In the genomic region with DNA sequence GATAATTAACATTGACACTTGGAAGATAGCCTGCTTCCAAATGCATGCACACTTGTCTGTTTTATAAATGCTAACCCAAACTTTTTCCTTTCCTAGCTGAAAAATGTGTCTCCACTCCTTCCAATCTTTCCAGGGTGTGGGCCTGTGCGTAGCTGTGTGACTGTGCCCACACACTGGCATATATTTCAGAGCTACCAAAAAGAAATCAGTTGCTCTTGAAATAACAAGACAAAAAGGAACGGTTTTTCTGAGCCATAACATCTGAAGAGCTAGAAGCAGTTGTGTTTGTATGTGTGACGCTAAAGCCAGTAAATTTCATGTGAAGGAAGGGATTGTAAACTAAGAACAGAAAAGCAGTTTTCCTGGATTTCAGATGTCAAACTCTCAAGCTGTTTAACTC, we compare ENCODE assay signal across 12 cellular contexts.
DNase-seq lines count a peak whose midpoint lies in the region; ATAC-seq and TF ChIP-seq lines count a peak whose summit lies in the region.
"Had no signal": no experiment of that assay in that cellular context is flagged by ENCODE, and none has a peak within 500 bp of the region (broad histone marks: within the 10 kb centered on the region; RNA-seq: fewer than 3 reads in every experiment).

No MANE protein-coding gene starts in this region.

- ATAC-seq in left lung (no peak), GM18858 (IDR thresholded peaks at IDR 0.05; ENCODE audit: unreplicated experiment) (no peak), GM21723 (IDR thresholded peaks at IDR 0.05; ENCODE audit: unreplicated experiment) (no peak)

- WGBS in GM23248 (ENCODE audit: low coverage in 1 of 2, low lambda C conversion rate in 2 of 2, missing lambda C conversion rate in 2 of 2), 2 experiments, result 2 to 7% methylated on average over 3 of the region's 3 CpGs
- 58 to 81% (median 76%) methylated on average over 3 of the region's 3 CpGs for WGBS in adrenal gland, 4 donors
- WGBS in smooth muscle cell (ENCODE audit: low lambda C conversion rate), result 22% methylated on average over 3 of the region's 3 CpGs

- H3K4me1 ChIP-seq in GM23248 (ENCODE audit: insufficient read depth), result peaks cover 69% of the 10 kb centered on the region
- peaks cover 0 to 82% of the 10 kb centered on the region in 2 donors for H3K4me1 ChIP-seq in adrenal gland (replicated peaks in 1 of 2)
- peaks cover 36 to 96% of the 10 kb centered on the region in 2 donors for H3K4me1 ChIP-seq in left lung
- H3K4me1 ChIP-seq in smooth muscle cell (ENCODE audit: low read depth), result peaks cover 7% of the 10 kb centered on the region

- no peak for TF ChIP-seq POLR2A in adrenal gland (IDR thresholded peaks at IDR 0.05)

- H3F3A ChIP-seq in GM23248 (ENCODE audit: insufficient read depth) (peaks cover 51% of the 10 kb centered on the region), smooth muscle cell (ENCODE audit: low read depth) (peaks cover 12% of the 10 kb centered on the region)

- H3K79me2 ChIP-seq in GM23248 (ENCODE audit: insufficient read depth) (peaks cover 82% of the 10 kb centered on the region), smooth muscle cell (ENCODE audit: low read depth) (peaks cover 43% of the 10 kb centered on the region)

- H3K27ac ChIP-seq in GM23248 (peak overlapping the region; percentile 71), adrenal gland (peak overlapping the region in 3 of 5 donors; percentile 4 to 69 (median 68)), left lung (peak overlapping the region; percentile 3 to 49), smooth muscle cell (ENCODE audit: low read depth) (peak overlapping the region; percentile 92)
- H3K27ac ChIP-seq: C4-2B had no signal

- peak overlapping the region; percentile 68 for H3K4me2 ChIP-seq in GM23248 (ENCODE audit: unreplicated experiment)
- peak overlapping the region; percentile 62 for H3K4me2 ChIP-seq in smooth muscle cell

- H3K9ac ChIP-seq in GM23248 (peak overlapping the region; percentile 43), smooth muscle cell (ENCODE audit: low read depth) (peak overlapping the region; percentile 62)

- in situ Hi-C loops in GM23248 (cut with MboI), result no loop called here

- no peaks in the 10 kb centered on the region for H3K9me2 ChIP-seq in GM23248 (ENCODE audit: insufficient read depth)

- H4K20me1 ChIP-seq in GM23248 (ENCODE audit: insufficient read depth) (no peaks in the 10 kb centered on the region), smooth muscle cell (ENCODE audit: low read depth) (peaks cover 82% of the 10 kb centered on the region)

- no peaks in the 10 kb centered on the region for H3K9me3 ChIP-seq in GM23248 (ENCODE audit: low read depth)
- H3K9me3 ChIP-seq in adrenal gland (replicated peaks in 1 of 3), result no peaks in the 10 kb centered on the region
- H3K9me3 ChIP-seq in left lung, result no peaks in the 10 kb centered on the region
- H3K9me3 ChIP-seq in smooth muscle cell (replicated peaks; ENCODE audit: low read depth), result no peaks in the 10 kb centered on the region

- no peak for TF ChIP-seq CTCF in adrenal gland (IDR thresholded peaks at IDR 0.05)
- TF ChIP-seq CTCF in left lung (IDR thresholded peaks at IDR 0.05), result no peak
- no peak for TF ChIP-seq CTCF in smooth muscle cell (IDR thresholded peaks at IDR 0.05; ENCODE audit: borderline replicate concordance, insufficient read depth, poor library complexity, severe bottlenecking)

- peak; percentile 63 for DNase-seq in GM23248
- no peak for DNase-seq in adrenal gland
- no peak for DNase-seq in left lung
- no peak for DNase-seq in smooth muscle cell (lab: John Stamatoyannopoulos, UW; ENCODE audit: unreplicated experiment)
- no peak for DNase-seq in stimulated activated naive CD4-positive, alpha-beta T cell treated with Interleukin-2 at 50 U/mL for 16 hours (lab: John Stamatoyannopoulos, UW)
- no peak for DNase-seq in activated CD4-positive, alpha-beta T cell treated with anti-CD3 and anti-CD28 coated beads, Interleukin-2, amount 50 U/mL, for 48 hours
- DNase-seq: activated CD4-positive, alpha-beta T cell treated with anti-CD3 and anti-CD28 coated beads, Interleukin-2, amount 50 U/mL, for 1 hour; KBM-7; NCI-H1694 treated with DMSO at 0.1 percent for 48 hours had no signal

- H3K4me3 ChIP-seq in GM23248, result peak overlapping the region; percentile 53
- no peak overlapping the region for H3K4me3 ChIP-seq in adrenal gland
- H3K4me3 ChIP-seq in left lung, result no peak overlapping the region
- no peak overlapping the region for H3K4me3 ChIP-seq in smooth muscle cell

- H2AFZ ChIP-seq in GM23248, result no peak overlapping the region
- H2AFZ ChIP-seq in smooth muscle cell (ENCODE audit: low read depth), result no peak overlapping the region

- intact Hi-C loops in adrenal gland (cut with DNase I), result no loop called here
- intact Hi-C loops in left lung (cut with DNase I), result loop anchor here in 1 of 2 donors (10.0 kb wide), 1 partner anchor 76 kb away; no protein-coding TSS in a partner anchor

- no peaks in the 10 kb centered on the region for H3K36me3 ChIP-seq in GM23248 (ENCODE audit: low read depth)
- H3K36me3 ChIP-seq in adrenal gland (replicated peaks in 1 of 2), result no peaks in the 10 kb centered on the region
- H3K36me3 ChIP-seq in left lung, result no peaks in the 10 kb centered on the region
- no peaks in the 10 kb centered on the region for H3K36me3 ChIP-seq in smooth muscle cell (ENCODE audit: low read depth)

- H3K27me3 ChIP-seq in GM23248 (replicated peaks; ENCODE audit: insufficient read depth), result no peaks in the 10 kb centered on the region
- H3K27me3 ChIP-seq in adrenal gland, result no peaks in the 10 kb centered on the region
- H3K27me3 ChIP-seq in left lung, result no peaks in the 10 kb centered on the region
- no peaks in the 10 kb centered on the region for H3K27me3 ChIP-seq in smooth muscle cell (ENCODE audit: low read depth)

Comparison
In these comparisons a context has a peak if more than half of its experiments do, and no peak if none do; other contexts are left out.
1. H3K27ac ChIP-seq: peak in every context shown above with its lines; median percentile 92 in smooth muscle cell; 71 in GM23248; 68 in adrenal gland; 26 in left lung.